In genomic region chr1:22570140-22570909, GRCh38 we compare ENCODE assay signal across 19 cellular contexts. TPM values are rescaled to one million over a fixed set of nuclear protein-coding genes. Genes with fewer than 3 reads are reported as not detected.
DNase-seq lines count a peak whose midpoint lies in the region; ATAC-seq, FAIRE-seq and TF ChIP-seq lines count a peak whose summit lies in the region.
"Had no signal": no experiment of that assay in that cellular context is flagged by ENCODE, and none has a peak within 500 bp of the region (broad histone marks: within the 10 kb centered on the region; RNA-seq: fewer than 3 reads in every experiment).

No MANE protein-coding gene starts in this region.

- POLR2A ChIA-PET in SK-N-SH (lab: Yijun Ruan, JAX) (interaction anchor here (1.5 kb wide), 1 partner anchor 13 kb away, joined by 4 read pairs; no protein-coding TSS in a partner anchor), K562 (lab: Yijun Ruan, JAX) (interaction anchor here (0.7 kb wide), 1 partner anchor 13 kb away, joined by 3 read pairs; no protein-coding TSS in a partner anchor)

- no peak for TF ChIP-seq POLR2A in K562 (conservative IDR thresholded peaks at IDR 0.05)

- FAIRE-seq in K562 (lab: Jason Lieb, UNC) (no peak), kidney (lab: Jason Lieb, UNC) (no peak)
- FAIRE-seq: GM19239 had no signal

- H3K9me3 Mint-ChIP-seq in neural crest cell: no peaks in the 10 kb centered on the region
- H3K9me3 Mint-ChIP-seq: CD8-positive, alpha-beta memory T cell had no signal

- no peaks in the 10 kb centered on the region for H3K9me3 ChIP-seq in SK-N-SH
- H3K9me3 ChIP-seq in K562 (replicated peaks; ENCODE audit: control insufficient read depth, insufficient read depth, low read depth, low read length): no peaks in the 10 kb centered on the region
- H3K9me3 ChIP-seq in kidney (ENCODE audit: control insufficient read depth in 1 of 2, low read length in 2 of 2): no peaks in the 10 kb centered on the region
- H3K9me3 ChIP-seq: BLaER1, Caco-2 had no signal

- DNase-seq in SK-N-SH: peak; percentile 86
- DNase-seq in K562 (ENCODE audit: extremely low read depth in 1 of 4, low spot score in 3 of 4): no peak
- DNase-seq in neural crest cell (ENCODE audit: low read depth, low spot score): no peak
- no peak for DNase-seq in SW480 (ENCODE audit: low spot score)
- no peak for DNase-seq in kidney
- DNase-seq: Caco-2; CD8-positive, alpha-beta memory T cell; DND-41; GDM1; GOT3; HCEC 1CT; IMR-90 had no signal

- 78% methylated on average over 27 of the region's 34 CpGs for WGBS in SK-N-SH (ENCODE audit: low lambda C conversion rate)
- WGBS in K562 (ENCODE audit: insufficient coverage, low coverage, missing lambda C conversion rate): 27% methylated on average over 34 of the region's 34 CpGs

- TF ChIP-seq RAD21 in SK-N-SH (IDR thresholded peaks at IDR 0.05; ENCODE audit: low read length) (no peak), K562 (CRISPR knock-in tag; conservative IDR thresholded peaks at IDR 0.05 in 1 of 2, IDR thresholded peaks at IDR 0.05 in 1 of 2) (no peak)

- TF ChIP-seq CTCF in SK-N-SH (IDR thresholded peaks at IDR 0.05) (no peak), K562 (IDR thresholded peaks at IDR 0.05 in 2 of 3, conservative IDR thresholded peaks at IDR 0.05 in 1 of 3; ENCODE audit: insufficient read depth in 2 of 3, low read depth in 1 of 3, low read length in 3 of 3) (no peak), neural crest cell (conservative IDR thresholded peaks at IDR 0.05) (no peak), kidney (IDR thresholded peaks at IDR 0.05; ENCODE audit: borderline replicate concordance, extremely low read depth, insufficient read depth) (no peak)

- H2AFZ ChIP-seq in SK-N-SH (ENCODE audit: low read depth) (no peak overlapping the region), K562 (ENCODE audit: low read depth, low read length) (no peak overlapping the region)

- TF ChIP-seq EP300 in SK-N-SH (IDR thresholded peaks at IDR 0.05; ENCODE audit: borderline replicate concordance in 1 of 2, low read depth in 1 of 2, low read length in 1 of 2): no peak; a peak in 1 of 4 replicates
- TF ChIP-seq EP300 in K562 (IDR thresholded peaks at IDR 0.05; ENCODE audit: low read length): no peak

- in situ Hi-C loops in K562 (cut with MboI): no loop called here

- H3K27ac Mint-ChIP-seq in neural crest cell (ENCODE audit: unreplicated experiment): peak overlapping the region; percentile 83
- H3K27ac Mint-ChIP-seq: CD8-positive, alpha-beta memory T cell had no signal

- intact Hi-C loops in K562 (cut with micrococcal nuclease): no loop called here
- intact Hi-C loops in kidney (cut with DNase I): no loop called here

- CTCF ChIA-PET in SK-N-SH (lab: Yijun Ruan, JAX) (interaction anchor here (1.0 to 2.1 kb wide), 4 partner anchors 13 to 150 kb away, joined by 4 to 11 read pairs (median 8); no protein-coding TSS in a partner anchor), K562 (lab: Yijun Ruan, JAX; ENCODE audit: low intra/inter-chr PET ratio) (no interaction called here)

- no peaks in the 10 kb centered on the region for H3K9me1 ChIP-seq in K562 (ENCODE audit: control insufficient read depth, insufficient read depth, low read length)

- no peaks in the 10 kb centered on the region for H3K9me2 ChIP-seq in SK-N-SH

- ATAC-seq in SK-N-SH treated with all-trans-retinoic acid at 6 μM for 48 hours: no peak
- ATAC-seq in K562: no peak
- ATAC-seq in HG03354 (IDR thresholded peaks at IDR 0.05; ENCODE audit: poor library complexity, severe bottlenecking, unreplicated experiment): no peak

- H4K20me1 ChIP-seq in SK-N-SH (ENCODE audit: insufficient read depth) (no peaks in the 10 kb centered on the region), K562 (replicated peaks; ENCODE audit: control insufficient read depth, insufficient read depth, low read length) (peaks cover 15% of the 10 kb centered on the region)
- H4K20me1 ChIP-seq: BLaER1 had no signal

- H3K27me3 Mint-ChIP-seq in neural crest cell (ENCODE audit: low read depth): peaks cover 50% of the 10 kb centered on the region

- H3K36me3 ChIP-seq in SK-N-SH (replicated peaks in 1 of 2; ENCODE audit: control insufficient read depth in 1 of 2, insufficient read depth in 2 of 2, low read length in 1 of 2): no peaks in the 10 kb centered on the region
- H3K36me3 ChIP-seq in K562 (ENCODE audit: control insufficient read depth, insufficient read depth, low read length): no peaks in the 10 kb centered on the region
- no peaks in the 10 kb centered on the region for H3K36me3 ChIP-seq in kidney (ENCODE audit: control insufficient read depth in 1 of 2, insufficient read depth in 2 of 2, low read length in 2 of 2)
- H3K36me3 ChIP-seq: BLaER1 had no signal

- H3K36me3 Mint-ChIP-seq in neural crest cell (ENCODE audit: low read depth): no peaks in the 10 kb centered on the region
- H3K36me3 Mint-ChIP-seq: CD8-positive, alpha-beta memory T cell had no signal

- H3K79me2 ChIP-seq in SK-N-SH (ENCODE audit: insufficient read depth) (no peaks in the 10 kb centered on the region), K562 (ENCODE audit: control insufficient read depth, insufficient read depth, low read length) (no peaks in the 10 kb centered on the region)

- H3K4me3 Mint-ChIP-seq in neural crest cell: no peak overlapping the region
- H3K4me3 Mint-ChIP-seq: CD8-positive, alpha-beta memory T cell had no signal

- H3K27ac ChIP-seq in SK-N-SH (ENCODE audit: low read depth in 2 of 2, low read length in 1 of 2) (peak overlapping the region in 1 of 2 experiments; percentile 73; a peak in 2 of 4 replicates), K562 (ENCODE audit: extremely low read depth, low read depth, low read length) (no peak overlapping the region), kidney (ENCODE audit: low read depth in 2 of 2, low read length in 2 of 2) (no peak overlapping the region)
- H3K27ac ChIP-seq: 22Rv1, BLaER1, HL-60 had no signal

- no peaks in the 10 kb centered on the region for H3K4me1 Mint-ChIP-seq in neural crest cell
- H3K4me1 Mint-ChIP-seq: CD8-positive, alpha-beta memory T cell had no signal

- H3K4me2 ChIP-seq in SK-N-SH (no peak overlapping the region), K562 (ENCODE audit: insufficient read depth, low read length) (no peak overlapping the region)
- H3K4me2 ChIP-seq: BLaER1 had no signal

- H3K4me3 ChIP-seq in SK-N-SH (ENCODE audit: low read depth in 2 of 2, low read length in 1 of 2): no peak overlapping the region
- no peak overlapping the region for H3K4me3 ChIP-seq in K562
- no peak overlapping the region for H3K4me3 ChIP-seq in kidney (ENCODE audit: low read length in 2 of 2)
- H3K4me3 ChIP-seq: BLaER1 had no signal

- H3K4me1 ChIP-seq in SK-N-SH (ENCODE audit: control insufficient read depth in 1 of 2, insufficient read depth in 2 of 2, low read depth in 1 of 2, low read length in 1 of 2): peaks cover 0 to 55% of the 10 kb centered on the region in 2 experiments; a peak in 2 of 4 replicates
- H3K4me1 ChIP-seq in K562 (replicated peaks in 1 of 2; ENCODE audit: control insufficient read depth in 2 of 2, insufficient read depth in 2 of 2, low read length in 2 of 2): peaks cover 0 to 5% of the 10 kb centered on the region in 2 experiments; a peak in 1 of 5 replicates
- no peaks in the 10 kb centered on the region for H3K4me1 ChIP-seq in kidney (ENCODE audit: control insufficient read depth in 1 of 2, insufficient read depth in 1 of 2, low read depth in 1 of 2, low read length in 2 of 2)
- H3K4me1 ChIP-seq: Caco-2 had no signal

- BruUV-seq in K562 (replicated peaks; lab: Mats Ljungman, UMichigan): no TSS peak

- H3K9ac ChIP-seq in SK-N-SH: no peak overlapping the region
- no peak overlapping the region for H3K9ac ChIP-seq in K562 (ENCODE audit: insufficient read depth in 1 of 2, low read depth in 2 of 2, low read length in 2 of 2)
- H3K9ac ChIP-seq in kidney (ENCODE audit: low read length in 2 of 2): no peak overlapping the region
- H3K9ac ChIP-seq: BLaER1 had no signal

- H3K27me3 ChIP-seq in SK-N-SH (ENCODE audit: insufficient read depth): peaks cover 42% of the 10 kb centered on the region
- H3K27me3 ChIP-seq in K562 (ENCODE audit: control insufficient read depth in 2 of 2, insufficient read depth in 2 of 2, low read length in 2 of 2): peaks cover 24 to 87% of the 10 kb centered on the region in 2 experiments; a peak in 4 of 5 replicates
- H3K27me3 ChIP-seq: BLaER1 had no signal

- no peaks in the 10 kb centered on the region for H3F3A ChIP-seq in SK-N-SH (replicated peaks; ENCODE audit: insufficient read depth)

TF ChIP-seq in SK-N-SH, 30 proteins besides CTCF, POLR2A, EP300 and RAD21 (continues in another document):
- TF ChIP-seq EZH2phosphoT487 (IDR thresholded peaks at IDR 0.05; ENCODE audit: borderline replicate concordance, low read depth) (no peak), MEF2A (IDR thresholded peaks at IDR 0.05; ENCODE audit: borderline replicate concordance, low read depth) (no peak)

TF ChIP-seq in SK-N-SH treated with all-trans-retinoic acid at 6 μM for 48 hours, 23 proteins besides CTCF, POLR2A, EP300 and RAD21 (continues in another document):
- no peak for TF ChIP-seq ZC3H10 (CRISPR knock-in tag; IDR thresholded peaks at IDR 0.05)

TF ChIP-seq in K562, 482 proteins besides CTCF, POLR2A, EP300 and RAD21 (continues in another document):
- no peak for TF ChIP-seq MECOM (CRISPR knock-in tag; IDR thresholded peaks at IDR 0.05)
- TF ChIP-seq ZNF217 (CRISPR knock-in tag; IDR thresholded peaks at IDR 0.05): no peak

RNA-seq across cellular contexts. Expression of gene EPHA8, which starts 7.0 kb away (rescaled TPM):
- polyA plus RNA-seq in SK-N-SH (2012; rRNA removed): 0.02 and 0.18 TPM in 2 replicates
- polyA plus RNA-seq in SK-N-SH (2012; cell fraction: cytosol; rRNA removed): 0.08 and 0.17 TPM in 2 replicates
- 0.13 and 0.38 TPM in 2 replicates for polyA plus RNA-seq in SK-N-SH (2012; cell fraction: nucleus; rRNA removed)
- not detected in 2 replicates for total RNA-seq in K562 (2011; cell fraction: chromatin; rRNA removed; ENCODE audit: low replicate concordance)
- not detected in 2 replicates for total RNA-seq in K562 (2011; cell fraction: nucleolus; rRNA removed)
- not detected in 2 replicates for total RNA-seq in K562 (2011; cell fraction: nucleoplasm; rRNA removed)
- not detected in 2 replicates for total RNA-seq in K562 (2014; rRNA removed)
- total RNA-seq in K562 (2014; rRNA removed; fragmentation: Illumina TruSeq; extraction: Trizol): not detected in 2 replicates
- not detected in 2 replicates for total RNA-seq in K562 (2015; rRNA removed; fragmentation: Illumina TruSeq; extraction: Trizol)
- not detected in 2 replicates for total RNA-seq in K562 (2021)
- polyA plus RNA-seq in K562 (2011; rRNA removed): not detected in 2 replicates
- not detected in 2 replicates for polyA plus RNA-seq in K562 (2011; cell fraction: cytosol; rRNA removed)
- polyA plus RNA-seq in K562 (2011; cell fraction: nucleus; rRNA removed): not detected in 2 replicates
- not detected in 2 replicates for polyA plus RNA-seq in K562 (2012)
- polyA plus RNA-seq in K562 (2014; fragmentation: Illumina TruSeq; extraction: Trizol): not detected in 2 replicates
- polyA plus RNA-seq in K562 (2014; fragmentation: Nextera tagmentation; extraction: Ambion mirVana): not detected
- not detected in 2 replicates for polyA plus RNA-seq in K562 (2014; rRNA removed)
- not detected in 2 replicates for polyA minus RNA-seq in K562 (2011; rRNA and poly(A)+ RNA removed)
- polyA minus RNA-seq in K562 (2011; cell fraction: cytosol; rRNA and poly(A)+ RNA removed): not detected in 2 replicates
- polyA minus RNA-seq in K562 (2011; cell fraction: nucleus; rRNA and poly(A)+ RNA removed): not detected in 2 replicates
- not detected in 2 replicates for total RNA-seq in neural crest cell
- total RNA-seq in kidney: 0.09 TPM
- not detected for polyA plus RNA-seq in kidney (ENCODE audit: insufficient read depth, low read depth, low replicate concordance)
- total RNA-seq: A673; Caco-2; CD8-positive, alpha-beta memory T cell; IMR-90 had no signal
- polyA plus RNA-seq: CD8-positive, alpha-beta memory T cell; IMR-90 had no signal

Comparison
In these comparisons a context has a peak if more than half of its experiments do, and no peak if none do; other contexts are left out.
1. Of the 27 proteins assayed by ChIP-seq in both K562 and SK-N-SH: peak only in K562: MAX; only in SK-N-SH: CHD2 and GATA2; in both: none; in neither: 24.